In the genomic region with DNA sequence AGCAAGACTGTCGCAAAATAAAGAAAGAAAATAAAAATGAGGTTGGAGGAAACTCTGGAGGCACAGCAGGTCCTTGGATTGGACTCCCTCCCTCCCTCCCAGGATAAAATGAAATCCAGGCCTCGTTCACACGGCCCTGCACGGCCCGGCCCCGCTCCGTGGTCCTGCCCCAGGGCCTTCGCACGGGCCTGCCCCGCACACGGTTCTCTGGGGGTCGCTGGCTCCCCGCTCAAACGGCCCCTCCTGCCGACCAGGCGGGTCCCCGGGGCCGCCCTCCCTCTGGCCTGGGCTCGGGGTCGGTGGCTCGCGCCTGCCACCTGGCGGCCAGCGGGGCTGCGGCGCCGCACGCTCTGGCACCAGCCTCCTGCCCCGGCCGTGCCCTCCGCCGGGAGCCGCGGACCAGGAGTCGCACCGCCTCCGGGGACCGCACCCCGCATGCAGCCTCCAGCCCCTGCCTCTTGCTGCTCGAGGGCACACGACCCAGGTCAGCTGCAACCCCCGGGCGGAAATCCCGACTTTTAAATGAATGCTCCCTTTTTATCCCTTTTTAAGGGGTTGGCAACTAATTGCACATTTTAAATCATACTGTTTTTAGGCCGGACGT, we compare ENCODE assay signal across 1 cellular context.
TF ChIP-seq lines count a peak whose summit lies in the region.

No MANE protein-coding gene starts in this region.

TF ChIP-seq in K562, 482 proteins besides CTCF, POLR2A, EP300 and RAD21 (continued from another document and continues in another):
- TF ChIP-seq, protein P1, sequence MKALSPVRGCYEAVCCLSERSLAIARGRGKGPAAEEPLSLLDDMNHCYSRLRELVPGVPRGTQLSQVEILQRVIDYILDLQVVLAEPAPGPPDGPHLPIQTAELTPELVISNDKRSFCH (CRISPR knock-in tag; IDR thresholded peaks at IDR 0.05) = no peak
- TF ChIP-seq, protein P1 (tag; IDR thresholded peaks at IDR 0.05) = peak; percentile 62
- 0 out of 2 replicates have a peak, but pooled peaks have one; percentile 23 for TF ChIP-seq ARID2 (IDR thresholded peaks at IDR 0.05)
- TF ChIP-seq, protein P2, sequence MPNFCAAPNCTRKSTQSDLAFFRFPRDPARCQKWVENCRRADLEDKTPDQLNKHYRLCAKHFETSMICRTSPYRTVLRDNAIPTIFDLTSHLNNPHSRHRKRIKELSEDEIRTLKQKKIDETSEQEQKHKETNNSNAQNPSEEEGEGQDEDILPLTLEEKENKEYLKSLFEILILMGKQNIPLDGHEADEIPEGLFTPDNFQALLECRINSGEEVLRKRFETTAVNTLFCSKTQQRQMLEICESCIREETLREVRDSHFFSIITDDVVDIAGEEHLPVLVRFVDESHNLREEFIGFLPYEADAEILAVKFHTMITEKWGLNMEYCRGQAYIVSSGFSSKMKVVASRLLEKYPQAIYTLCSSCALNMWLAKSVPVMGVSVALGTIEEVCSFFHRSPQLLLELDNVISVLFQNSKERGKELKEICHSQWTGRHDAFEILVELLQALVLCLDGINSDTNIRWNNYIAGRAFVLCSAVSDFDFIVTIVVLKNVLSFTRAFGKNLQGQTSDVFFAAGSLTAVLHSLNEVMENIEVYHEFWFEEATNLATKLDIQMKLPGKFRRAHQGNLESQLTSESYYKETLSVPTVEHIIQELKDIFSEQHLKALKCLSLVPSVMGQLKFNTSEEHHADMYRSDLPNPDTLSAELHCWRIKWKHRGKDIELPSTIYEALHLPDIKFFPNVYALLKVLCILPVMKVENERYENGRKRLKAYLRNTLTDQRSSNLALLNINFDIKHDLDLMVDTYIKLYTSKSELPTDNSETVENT (CRISPR knock-in tag; IDR thresholded peaks at IDR 0.05) = peak; percentile 33; the same call in 1 of the 2 replicates
- TF ChIP-seq GATA2 (CRISPR knock-in tag; IDR thresholded peaks at IDR 0.05) = no peak
- no peak for TF ChIP-seq ZNF212 (CRISPR knock-in tag; IDR thresholded peaks at IDR 0.05)
- TF ChIP-seq FOXP1 (CRISPR knock-in tag; IDR thresholded peaks at IDR 0.05) = 0 out of 2 replicates have a peak, but pooled peaks have one; percentile 40
- TF ChIP-seq RBM34 (IDR thresholded peaks at IDR 0.05; ENCODE audit: borderline replicate concordance, insufficient read depth, low read length) = no peak
- TF ChIP-seq XRCC5 (IDR thresholded peaks at IDR 0.05; ENCODE audit: low read depth, low read length) = peak; percentile 43; the same call in 1 of the 2 replicates
- peak; percentile 59; the same call in 1 of the 2 replicates for TF ChIP-seq KLF1 (tag; IDR thresholded peaks at IDR 0.05)
- no peak for TF ChIP-seq SRF (CRISPR knock-in tag; IDR thresholded peaks at IDR 0.05)
- TF ChIP-seq, protein P3, sequence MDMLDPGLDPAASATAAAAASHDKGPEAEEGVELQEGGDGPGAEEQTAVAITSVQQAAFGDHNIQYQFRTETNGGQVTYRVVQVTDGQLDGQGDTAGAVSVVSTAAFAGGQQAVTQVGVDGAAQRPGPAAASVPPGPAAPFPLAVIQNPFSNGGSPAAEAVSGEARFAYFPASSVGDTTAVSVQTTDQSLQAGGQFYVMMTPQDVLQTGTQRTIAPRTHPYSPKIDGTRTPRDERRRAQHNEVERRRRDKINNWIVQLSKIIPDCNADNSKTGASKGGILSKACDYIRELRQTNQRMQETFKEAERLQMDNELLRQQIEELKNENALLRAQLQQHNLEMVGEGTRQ (CRISPR knock-in tag; IDR thresholded peaks at IDR 0.05) = no peak
- TF ChIP-seq PTTG1 (tag; IDR thresholded peaks at IDR 0.05; ENCODE audit: low read depth) = no peak
- 0 out of 2 replicates have a peak, but pooled peaks have one; percentile 37 for TF ChIP-seq ZKSCAN1 (IDR thresholded peaks at IDR 0.05; ENCODE audit: low read depth, low read length)
- TF ChIP-seq, protein P4, sequence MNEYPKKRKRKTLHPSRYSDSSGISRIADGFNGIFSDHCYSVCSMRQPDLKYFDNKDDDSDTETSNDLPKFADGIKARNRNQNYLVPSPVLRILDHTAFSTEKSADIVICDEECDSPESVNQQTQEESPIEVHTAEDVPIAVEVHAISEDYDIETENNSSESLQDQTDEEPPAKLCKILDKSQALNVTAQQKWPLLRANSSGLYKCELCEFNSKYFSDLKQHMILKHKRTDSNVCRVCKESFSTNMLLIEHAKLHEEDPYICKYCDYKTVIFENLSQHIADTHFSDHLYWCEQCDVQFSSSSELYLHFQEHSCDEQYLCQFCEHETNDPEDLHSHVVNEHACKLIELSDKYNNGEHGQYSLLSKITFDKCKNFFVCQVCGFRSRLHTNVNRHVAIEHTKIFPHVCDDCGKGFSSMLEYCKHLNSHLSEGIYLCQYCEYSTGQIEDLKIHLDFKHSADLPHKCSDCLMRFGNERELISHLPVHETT (CRISPR knock-in tag; conservative IDR thresholded peaks at IDR 0.05 in 1 of 2, IDR thresholded peaks at IDR 0.05 in 1 of 2) = peak in 1 of 2 experiments; percentile 46; a peak in 2 of 4 replicates
- peak; percentile 55; the same call in 1 of the 2 replicates for TF ChIP-seq BHLHE40 (IDR thresholded peaks at IDR 0.05; ENCODE audit: low read length)
- TF ChIP-seq TOE1 (IDR thresholded peaks at IDR 0.05; ENCODE audit: borderline replicate concordance) = no peak
- no peak for TF ChIP-seq TOE1 (CRISPR knock-in tag; IDR thresholded peaks at IDR 0.05; ENCODE audit: borderline replicate concordance, low read depth)
- TF ChIP-seq, protein P5, sequence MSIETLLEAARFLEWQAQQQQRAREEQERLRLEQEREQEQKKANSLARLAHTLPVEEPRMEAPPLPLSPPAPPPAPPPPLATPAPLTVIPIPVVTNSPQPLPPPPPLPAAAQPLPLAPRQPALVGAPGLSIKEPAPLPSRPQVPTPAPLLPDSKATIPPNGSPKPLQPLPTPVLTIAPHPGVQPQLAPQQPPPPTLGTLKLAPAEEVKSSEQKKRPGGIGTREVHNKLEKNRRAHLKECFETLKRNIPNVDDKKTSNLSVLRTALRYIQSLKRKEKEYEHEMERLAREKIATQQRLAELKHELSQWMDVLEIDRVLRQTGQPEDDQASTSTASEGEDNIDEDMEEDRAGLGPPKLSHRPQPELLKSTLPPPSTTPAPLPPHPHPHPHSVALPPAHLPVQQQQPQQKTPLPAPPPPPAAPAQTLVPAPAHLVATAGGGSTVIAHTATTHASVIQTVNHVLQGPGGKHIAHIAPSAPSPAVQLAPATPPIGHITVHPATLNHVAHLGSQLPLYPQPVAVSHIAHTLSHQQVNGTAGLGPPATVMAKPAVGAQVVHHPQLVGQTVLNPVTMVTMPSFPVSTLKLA (conservative IDR thresholded peaks at IDR 0.05) = 0 out of 4 replicates have a peak, but pooled peaks of 1 of the 2 experiments have one; percentile 24
- TF ChIP-seq, protein P6, sequence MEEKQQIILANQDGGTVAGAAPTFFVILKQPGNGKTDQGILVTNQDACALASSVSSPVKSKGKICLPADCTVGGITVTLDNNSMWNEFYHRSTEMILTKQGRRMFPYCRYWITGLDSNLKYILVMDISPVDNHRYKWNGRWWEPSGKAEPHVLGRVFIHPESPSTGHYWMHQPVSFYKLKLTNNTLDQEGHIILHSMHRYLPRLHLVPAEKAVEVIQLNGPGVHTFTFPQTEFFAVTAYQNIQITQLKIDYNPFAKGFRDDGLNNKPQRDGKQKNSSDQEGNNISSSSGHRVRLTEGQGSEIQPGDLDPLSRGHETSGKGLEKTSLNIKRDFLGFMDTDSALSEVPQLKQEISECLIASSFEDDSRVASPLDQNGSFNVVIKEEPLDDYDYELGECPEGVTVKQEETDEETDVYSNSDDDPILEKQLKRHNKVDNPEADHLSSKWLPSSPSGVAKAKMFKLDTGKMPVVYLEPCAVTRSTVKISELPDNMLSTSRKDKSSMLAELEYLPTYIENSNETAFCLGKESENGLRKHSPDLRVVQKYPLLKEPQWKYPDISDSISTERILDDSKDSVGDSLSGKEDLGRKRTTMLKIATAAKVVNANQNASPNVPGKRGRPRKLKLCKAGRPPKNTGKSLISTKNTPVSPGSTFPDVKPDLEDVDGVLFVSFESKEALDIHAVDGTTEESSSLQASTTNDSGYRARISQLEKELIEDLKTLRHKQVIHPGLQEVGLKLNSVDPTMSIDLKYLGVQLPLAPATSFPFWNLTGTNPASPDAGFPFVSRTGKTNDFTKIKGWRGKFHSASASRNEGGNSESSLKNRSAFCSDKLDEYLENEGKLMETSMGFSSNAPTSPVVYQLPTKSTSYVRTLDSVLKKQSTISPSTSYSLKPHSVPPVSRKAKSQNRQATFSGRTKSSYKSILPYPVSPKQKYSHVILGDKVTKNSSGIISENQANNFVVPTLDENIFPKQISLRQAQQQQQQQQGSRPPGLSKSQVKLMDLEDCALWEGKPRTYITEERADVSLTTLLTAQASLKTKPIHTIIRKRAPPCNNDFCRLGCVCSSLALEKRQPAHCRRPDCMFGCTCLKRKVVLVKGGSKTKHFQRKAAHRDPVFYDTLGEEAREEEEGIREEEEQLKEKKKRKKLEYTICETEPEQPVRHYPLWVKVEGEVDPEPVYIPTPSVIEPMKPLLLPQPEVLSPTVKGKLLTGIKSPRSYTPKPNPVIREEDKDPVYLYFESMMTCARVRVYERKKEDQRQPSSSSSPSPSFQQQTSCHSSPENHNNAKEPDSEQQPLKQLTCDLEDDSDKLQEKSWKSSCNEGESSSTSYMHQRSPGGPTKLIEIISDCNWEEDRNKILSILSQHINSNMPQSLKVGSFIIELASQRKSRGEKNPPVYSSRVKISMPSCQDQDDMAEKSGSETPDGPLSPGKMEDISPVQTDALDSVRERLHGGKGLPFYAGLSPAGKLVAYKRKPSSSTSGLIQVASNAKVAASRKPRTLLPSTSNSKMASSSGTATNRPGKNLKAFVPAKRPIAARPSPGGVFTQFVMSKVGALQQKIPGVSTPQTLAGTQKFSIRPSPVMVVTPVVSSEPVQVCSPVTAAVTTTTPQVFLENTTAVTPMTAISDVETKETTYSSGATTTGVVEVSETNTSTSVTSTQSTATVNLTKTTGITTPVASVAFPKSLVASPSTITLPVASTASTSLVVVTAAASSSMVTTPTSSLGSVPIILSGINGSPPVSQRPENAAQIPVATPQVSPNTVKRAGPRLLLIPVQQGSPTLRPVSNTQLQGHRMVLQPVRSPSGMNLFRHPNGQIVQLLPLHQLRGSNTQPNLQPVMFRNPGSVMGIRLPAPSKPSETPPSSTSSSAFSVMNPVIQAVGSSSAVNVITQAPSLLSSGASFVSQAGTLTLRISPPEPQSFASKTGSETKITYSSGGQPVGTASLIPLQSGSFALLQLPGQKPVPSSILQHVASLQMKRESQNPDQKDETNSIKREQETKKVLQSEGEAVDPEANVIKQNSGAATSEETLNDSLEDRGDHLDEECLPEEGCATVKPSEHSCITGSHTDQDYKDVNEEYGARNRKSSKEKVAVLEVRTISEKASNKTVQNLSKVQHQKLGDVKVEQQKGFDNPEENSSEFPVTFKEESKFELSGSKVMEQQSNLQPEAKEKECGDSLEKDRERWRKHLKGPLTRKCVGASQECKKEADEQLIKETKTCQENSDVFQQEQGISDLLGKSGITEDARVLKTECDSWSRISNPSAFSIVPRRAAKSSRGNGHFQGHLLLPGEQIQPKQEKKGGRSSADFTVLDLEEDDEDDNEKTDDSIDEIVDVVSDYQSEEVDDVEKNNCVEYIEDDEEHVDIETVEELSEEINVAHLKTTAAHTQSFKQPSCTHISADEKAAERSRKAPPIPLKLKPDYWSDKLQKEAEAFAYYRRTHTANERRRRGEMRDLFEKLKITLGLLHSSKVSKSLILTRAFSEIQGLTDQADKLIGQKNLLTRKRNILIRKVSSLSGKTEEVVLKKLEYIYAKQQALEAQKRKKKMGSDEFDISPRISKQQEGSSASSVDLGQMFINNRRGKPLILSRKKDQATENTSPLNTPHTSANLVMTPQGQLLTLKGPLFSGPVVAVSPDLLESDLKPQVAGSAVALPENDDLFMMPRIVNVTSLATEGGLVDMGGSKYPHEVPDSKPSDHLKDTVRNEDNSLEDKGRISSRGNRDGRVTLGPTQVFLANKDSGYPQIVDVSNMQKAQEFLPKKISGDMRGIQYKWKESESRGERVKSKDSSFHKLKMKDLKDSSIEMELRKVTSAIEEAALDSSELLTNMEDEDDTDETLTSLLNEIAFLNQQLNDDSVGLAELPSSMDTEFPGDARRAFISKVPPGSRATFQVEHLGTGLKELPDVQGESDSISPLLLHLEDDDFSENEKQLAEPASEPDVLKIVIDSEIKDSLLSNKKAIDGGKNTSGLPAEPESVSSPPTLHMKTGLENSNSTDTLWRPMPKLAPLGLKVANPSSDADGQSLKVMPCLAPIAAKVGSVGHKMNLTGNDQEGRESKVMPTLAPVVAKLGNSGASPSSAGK (IDR thresholded peaks at IDR 0.05) = 0 out of 2 replicates have a peak, but pooled peaks have one; percentile 27
- TF ChIP-seq MXI1 (IDR thresholded peaks at IDR 0.05; ENCODE audit: low read depth, low read length) = no peak
- TF ChIP-seq, protein P7, sequence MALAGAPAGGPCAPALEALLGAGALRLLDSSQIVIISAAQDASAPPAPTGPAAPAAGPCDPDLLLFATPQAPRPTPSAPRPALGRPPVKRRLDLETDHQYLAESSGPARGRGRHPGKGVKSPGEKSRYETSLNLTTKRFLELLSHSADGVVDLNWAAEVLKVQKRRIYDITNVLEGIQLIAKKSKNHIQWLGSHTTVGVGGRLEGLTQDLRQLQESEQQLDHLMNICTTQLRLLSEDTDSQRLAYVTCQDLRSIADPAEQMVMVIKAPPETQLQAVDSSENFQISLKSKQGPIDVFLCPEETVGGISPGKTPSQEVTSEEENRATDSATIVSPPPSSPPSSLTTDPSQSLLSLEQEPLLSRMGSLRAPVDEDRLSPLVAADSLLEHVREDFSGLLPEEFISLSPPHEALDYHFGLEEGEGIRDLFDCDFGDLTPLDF (CRISPR knock-in tag; IDR thresholded peaks at IDR 0.05) = 0 out of 2 replicates have a peak, but pooled peaks have one; percentile 51
- TF ChIP-seq SP1 (CRISPR knock-in tag; IDR thresholded peaks at IDR 0.05) = peak; percentile 54
- 0 out of 2 replicates have a peak, but pooled peaks have one; percentile 27 for TF ChIP-seq ZNF24 (IDR thresholded peaks at IDR 0.05)
- no peak for TF ChIP-seq ELF4 (CRISPR knock-in tag; IDR thresholded peaks at IDR 0.05)
- no peak for TF ChIP-seq SLC30A9 (CRISPR knock-in tag; IDR thresholded peaks at IDR 0.05)
- TF ChIP-seq ADNP (tag; IDR thresholded peaks at IDR 0.05) = 0 out of 2 replicates have a peak, but pooled peaks have one; percentile 37
- 0 out of 2 replicates have a peak, but pooled peaks have one; percentile 30 for TF ChIP-seq ZFX (CRISPR knock-in tag; IDR thresholded peaks at IDR 0.05)
- peak; percentile 70 for TF ChIP-seq CCNT2 (IDR thresholded peaks at IDR 0.05; ENCODE audit: borderline replicate concordance, extremely low read depth, insufficient read length, low read depth, low read length)
- TF ChIP-seq YY1 (IDR thresholded peaks at IDR 0.05; ENCODE audit: borderline replicate concordance in 1 of 3, control insufficient read depth in 1 of 3, extremely low read depth in 1 of 3, insufficient read depth in 3 of 3, insufficient read length in 1 of 3, insufficient replicate concordance in 2 of 3, low read depth in 1 of 3, low read length in 2 of 3) = peak in 1 of 3 experiments; percentile 54
- no peak for TF ChIP-seq ZFP30 (CRISPR knock-in tag; IDR thresholded peaks at IDR 0.05; ENCODE audit: borderline replicate concordance)
- 0 out of 2 replicates have a peak, but pooled peaks have one; percentile 39 for TF ChIP-seq ZNF644 (tag; IDR thresholded peaks at IDR 0.05; ENCODE audit: low read depth)
- TF ChIP-seq, protein P8, sequence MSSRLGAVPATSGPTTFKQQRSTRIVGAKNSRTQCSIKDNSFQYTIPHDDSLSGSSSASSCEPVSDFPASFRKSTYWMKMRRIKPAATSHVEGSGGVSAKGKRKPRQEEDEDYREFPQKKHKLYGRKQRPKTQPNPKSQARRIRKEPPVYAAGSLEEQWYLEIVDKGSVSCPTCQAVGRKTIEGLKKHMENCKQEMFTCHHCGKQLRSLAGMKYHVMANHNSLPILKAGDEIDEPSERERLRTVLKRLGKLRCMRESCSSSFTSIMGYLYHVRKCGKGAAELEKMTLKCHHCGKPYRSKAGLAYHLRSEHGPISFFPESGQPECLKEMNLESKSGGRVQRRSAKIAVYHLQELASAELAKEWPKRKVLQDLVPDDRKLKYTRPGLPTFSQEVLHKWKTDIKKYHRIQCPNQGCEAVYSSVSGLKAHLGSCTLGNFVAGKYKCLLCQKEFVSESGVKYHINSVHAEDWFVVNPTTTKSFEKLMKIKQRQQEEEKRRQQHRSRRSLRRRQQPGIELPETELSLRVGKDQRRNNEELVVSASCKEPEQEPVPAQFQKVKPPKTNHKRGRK (tag; IDR thresholded peaks at IDR 0.05) = no peak
